Comparison of ENCODE assay signal across 14 cellular contexts in the genomic region with DNA sequence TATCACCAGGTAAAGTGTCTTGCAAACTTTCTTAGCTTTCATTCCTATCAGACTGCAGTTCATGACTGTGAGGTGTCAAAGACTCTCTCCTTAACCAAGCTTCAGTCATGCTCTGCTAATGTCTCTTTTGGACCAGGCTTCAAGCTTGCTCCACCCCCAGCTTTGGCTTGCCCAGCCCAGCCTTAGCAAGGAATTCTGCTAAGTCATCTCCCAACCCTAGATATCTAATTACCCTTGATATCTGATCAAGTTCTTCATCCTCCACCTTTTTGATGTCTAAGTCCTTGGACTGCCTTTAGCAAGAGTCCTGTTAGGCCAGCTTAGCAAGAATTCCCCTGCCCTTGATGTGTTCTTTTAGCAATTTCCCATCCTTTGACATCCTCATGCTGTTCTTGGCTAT.
DNase-seq lines count a peak whose midpoint lies in the region; ATAC-seq and TF ChIP-seq lines count a peak whose summit lies in the region.
"Had no signal": no experiment of that assay in that cellular context is flagged by ENCODE, and none has a peak within 500 bp of the region (broad histone marks: within the 10 kb centered on the region; RNA-seq: fewer than 3 reads in every experiment).

No MANE protein-coding gene starts in this region.

- intact Hi-C loops in MCF 10A (cut with micrococcal nuclease): no loop called here
- intact Hi-C loops in breast epithelium (cut with DNase I; ENCODE audit: low total_unique reads): no loop called here
- intact Hi-C loops in thyroid gland (cut with DNase I): no loop called here

- H3K36me3 ChIP-seq in breast epithelium (no peaks in the 10 kb centered on the region), SU-DHL-6 (ENCODE audit: low read length) (peaks cover 3% of the 10 kb centered on the region; the same call in 1 of the 2 replicates), thyroid gland (no peaks in the 10 kb centered on the region)

- no peak overlapping the region for H2AFZ ChIP-seq in SU-DHL-6 (ENCODE audit: low read depth, low read length, severe bottlenecking)

- peaks cover 14% of the 10 kb centered on the region; the same call in 1 of the 2 replicates for H3K79me2 ChIP-seq in SU-DHL-6 (ENCODE audit: insufficient read depth, low read length)

- H3K4me3 Mint-ChIP-seq in MCF 10A (ENCODE audit: unreplicated experiment): no peak overlapping the region
- H3K4me3 Mint-ChIP-seq: activated naive CD8-positive, alpha-beta T cell treated with anti-CD3 and anti-CD28 coated beads, Interleukin-2, amount 10 ng/mL, durations not matched to agents 7 days and 5 days had no signal

- BruUV-seq in MCF 10A (replicated peaks; lab: Mats Ljungman, UMichigan): no TSS peak

- no peak for TF ChIP-seq POLR2A in breast epithelium (IDR thresholded peaks at IDR 0.05)
- TF ChIP-seq POLR2A in thyroid gland (IDR thresholded peaks at IDR 0.05): no peak

- H3K4me1 Mint-ChIP-seq in MCF 10A (ENCODE audit: insufficient read depth, unreplicated experiment): peaks cover 6% of the 10 kb centered on the region
- H3K4me1 Mint-ChIP-seq: activated naive CD8-positive, alpha-beta T cell treated with anti-CD3 and anti-CD28 coated beads, Interleukin-2, amount 10 ng/mL, durations not matched to agents 7 days and 5 days had no signal

- no peaks in the 10 kb centered on the region for H3K9me3 ChIP-seq in breast epithelium
- no peaks in the 10 kb centered on the region for H3K9me3 ChIP-seq in SU-DHL-6 (ENCODE audit: insufficient read depth, low read length)
- H3K9me3 ChIP-seq in thyroid gland: no peaks in the 10 kb centered on the region

- H3K9ac ChIP-seq in SU-DHL-6 (ENCODE audit: low read length): peak overlapping the region; percentile 9; the same call in 1 of the 2 replicates

- no peaks in the 10 kb centered on the region for H3K9me2 ChIP-seq in SU-DHL-6 (replicated peaks; ENCODE audit: insufficient read depth, low read length)

- TF ChIP-seq CTCF in MCF 10A (IDR thresholded peaks at IDR 0.05; ENCODE audit: unreplicated experiment) (no peak), breast epithelium (IDR thresholded peaks at IDR 0.05) (no peak), SU-DHL-6 (IDR thresholded peaks at IDR 0.05; ENCODE audit: insufficient read depth, low read length, poor library complexity, severe bottlenecking) (no peak), fibroblast of mammary gland (conservative IDR thresholded peaks at IDR 0.05; ENCODE audit: control insufficient read depth, insufficient read depth, low read depth, low read length) (no peak), thyroid gland (IDR thresholded peaks at IDR 0.05) (no peak)

- peak; percentile 17 for DNase-seq in MCF 10A (ENCODE audit: unreplicated experiment)
- DNase-seq in breast epithelium (ENCODE audit: low spot score in 2 of 2): no peak
- DNase-seq in fibroblast of mammary gland (ENCODE audit: low read depth): peak; percentile 38
- DNase-seq in thyroid gland: peak; percentile 35 to 63
- no peak for DNase-seq in substantia nigra (lab: John Stamatoyannopoulos, UW)
- DNase-seq: activated naive CD8-positive, alpha-beta T cell treated with anti-CD3 and anti-CD28 coated beads, Interleukin-2, amount 10 ng/mL, durations not matched to agents 7 days and 5 days; effector CD8-positive, alpha-beta T cell; Kasumi-1; posterior cingulate gyrus; RPMI8226; stimulated activated CD4-positive, alpha-beta T cell treated with anti-CD3 and anti-CD28 coated beads, Interleukin-2, amount 100 ng/mL, for 24 hours had no signal

- H3K4me3 ChIP-seq in breast epithelium: no peak overlapping the region
- no peak overlapping the region for H3K4me3 ChIP-seq in SU-DHL-6 (ENCODE audit: insufficient read depth, low read length, poor library complexity, severe bottlenecking)
- H3K4me3 ChIP-seq in fibroblast of mammary gland (ENCODE audit: control insufficient read depth, low read depth, low read length): no peak overlapping the region
- no peak overlapping the region for H3K4me3 ChIP-seq in thyroid gland (replicated peaks in 1 of 3)

- CTCF ChIA-PET in MCF 10A (lab: Yijun Ruan, JAX): interaction anchor here (0.7 to 1.5 kb wide), 3 partner anchors 10 to 607 kb away, joined by 3 to 5 read pairs (median 4); no protein-coding TSS in a partner anchor

- H3K27ac Mint-ChIP-seq in MCF 10A (ENCODE audit: low read depth, unreplicated experiment): peak overlapping the region; percentile 28
- H3K27ac Mint-ChIP-seq: activated naive CD8-positive, alpha-beta T cell treated with anti-CD3 and anti-CD28 coated beads, Interleukin-2, amount 10 ng/mL, durations not matched to agents 7 days and 5 days had no signal

- H3F3A ChIP-seq in SU-DHL-6 (ENCODE audit: insufficient read depth): peaks cover 23% of the 10 kb centered on the region

- H3K4me1 ChIP-seq in breast epithelium (no peaks in the 10 kb centered on the region), thyroid gland (peaks cover 0 to 6% of the 10 kb centered on the region in 2 donors)

- ATAC-seq in GM21528 (IDR thresholded peaks at IDR 0.05; ENCODE audit: low FRiP score, unreplicated experiment) (no peak), HG03469 (IDR thresholded peaks at IDR 0.05; ENCODE audit: unreplicated experiment) (no peak)

- H3K4me2 ChIP-seq in SU-DHL-6 (ENCODE audit: low read depth, low read length, poor library complexity, severe bottlenecking): peak overlapping the region; percentile 7

- no peaks in the 10 kb centered on the region for H4K20me1 ChIP-seq in SU-DHL-6 (ENCODE audit: low read depth, low read length)

- H3K27me3 ChIP-seq in breast epithelium (no peaks in the 10 kb centered on the region), SU-DHL-6 (ENCODE audit: low read length) (no peaks in the 10 kb centered on the region), thyroid gland (no peaks in the 10 kb centered on the region)

- H3K27ac ChIP-seq in breast epithelium (no peak overlapping the region), SU-DHL-6 (ENCODE audit: low read depth, low read length) (peak overlapping the region; percentile 51), thyroid gland (no peak overlapping the region), substantia nigra (ENCODE audit: low read depth, low read length, poor library complexity, severe bottlenecking) (no peak overlapping the region)

- H3K27me3 Mint-ChIP-seq in MCF 10A (ENCODE audit: insufficient read depth, unreplicated experiment): no peaks in the 10 kb centered on the region
- H3K27me3 Mint-ChIP-seq: activated naive CD8-positive, alpha-beta T cell treated with anti-CD3 and anti-CD28 coated beads, Interleukin-2, amount 10 ng/mL, durations not matched to agents 7 days and 5 days had no signal

- peaks cover 5% of the 10 kb centered on the region for H3K36me3 Mint-ChIP-seq in MCF 10A (ENCODE audit: insufficient read depth, unreplicated experiment)
- H3K36me3 Mint-ChIP-seq: activated naive CD8-positive, alpha-beta T cell treated with anti-CD3 and anti-CD28 coated beads, Interleukin-2, amount 10 ng/mL, durations not matched to agents 7 days and 5 days had no signal

- POLR2A ChIA-PET in MCF 10A (lab: Yijun Ruan, JAX): interaction anchor here (0.7 to 1.1 kb wide), 3 partner anchors 183 to 230 kb away, joined by 3 to 4 read pairs (median 3); no protein-coding TSS in a partner anchor

- no peaks in the 10 kb centered on the region for H3K9me3 Mint-ChIP-seq in MCF 10A (ENCODE audit: unreplicated experiment)
- H3K9me3 Mint-ChIP-seq: activated naive CD8-positive, alpha-beta T cell treated with anti-CD3 and anti-CD28 coated beads, Interleukin-2, amount 10 ng/mL, durations not matched to agents 7 days and 5 days had no signal

Comparison
In these comparisons a context has a peak if more than half of its experiments do, and no peak if none do; other contexts are left out.
1. DNase-seq: peak in MCF 10A (single experiment), fibroblast of mammary gland (single experiment) and thyroid gland (2 of 2); none in breast epithelium (0 of 2) and substantia nigra (0 of 49).